Comparison of ENCODE assay signal across 8 cellular contexts in the genomic region with DNA sequence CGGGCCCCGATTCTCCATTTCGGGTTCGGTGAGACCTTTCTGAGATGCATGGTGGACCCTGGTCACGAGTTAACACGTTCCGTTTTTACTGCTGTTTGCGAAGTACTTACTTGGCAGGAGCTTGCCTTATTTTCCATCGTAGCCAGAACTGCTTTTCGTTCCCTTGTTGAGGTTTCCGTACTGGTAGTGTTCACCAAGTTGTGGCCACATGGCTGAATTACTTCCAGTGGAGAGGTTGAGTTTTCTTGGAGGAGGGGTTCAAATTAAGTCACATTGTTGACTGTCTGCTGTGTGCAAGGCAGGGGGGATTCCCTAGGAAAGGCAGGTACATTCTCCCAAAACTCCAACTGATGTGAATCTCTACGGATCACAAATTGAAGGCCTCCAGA. TPM values are rescaled to one million over a fixed set of nuclear protein-coding genes. Genes with fewer than 3 reads are reported as not detected.
A peak's percentile ranks its signal among the peaks of the same experiment; 100 is the strongest.
DNase-seq lines count a peak whose midpoint lies in the region; ATAC-seq and TF ChIP-seq lines count a peak whose summit lies in the region.

No MANE protein-coding gene starts in this region.

- peaks cover 2% of the 10 kb centered on the region for H3K36me3 Mint-ChIP-seq in activated naive CD4-positive, alpha-beta T cell treated with anti-CD3 and anti-CD28 coated beads for 36 hours (ENCODE audit: low read depth)

- CTCF ChIA-PET in activated naive CD4-positive, alpha-beta T cell treated with anti-CD3 and anti-CD28 coated beads for 36 hours (lab: Charles Lee), result interaction anchor here (0.6 to 11.0 kb wide), 5 partner anchors 11 to 284 kb away, joined by 3 to 181 read pairs (median 5); no protein-coding TSS in a partner anchor

- H3K4me1 Mint-ChIP-seq in activated naive CD4-positive, alpha-beta T cell treated with anti-CD3 and anti-CD28 coated beads for 36 hours (ENCODE audit: low read depth), result peaks cover 50% of the 10 kb centered on the region

- no peak for DNase-seq in activated naive CD4-positive, alpha-beta T cell treated with anti-CD3 and anti-CD28 coated beads for 36 hours
- no peak for DNase-seq in activated naive CD4-positive, alpha-beta T cell (lab: John Stamatoyannopoulos, UW)
- DNase-seq in brain microvascular endothelial cell (no peak), lung (ENCODE audit: low spot score) (no peak), upper lobe of left lung (no peak), dedifferentiated amniotic fluid mesenchymal stem cell (ENCODE audit: extremely low spot score) (no peak), AG20443 (ENCODE audit: low spot score) (no peak)
- DNase-seq in activated CD8-positive, alpha-beta memory T cell treated with anti-CD3 and anti-CD28 coated beads, Interleukin-2, amount 50 U/mL, for 48 hours, result no peak

- H3K4me1 ChIP-seq in lung (ENCODE audit: control insufficient read depth in 2 of 2, insufficient read depth in 2 of 2, low read length in 2 of 2) (peaks cover 2 to 12% of the 10 kb centered on the region in 2 donors), upper lobe of left lung (peaks cover 20 to 41% (median 22%) of the 10 kb centered on the region in 4 donors)

- TF ChIP-seq EP300 in upper lobe of left lung (IDR thresholded peaks at IDR 0.05), result no peak

- TF ChIP-seq CTCF in brain microvascular endothelial cell (IDR thresholded peaks at IDR 0.05; ENCODE audit: low read depth, low read length, missing control alignments) (no peak), lung (IDR thresholded peaks at IDR 0.05; ENCODE audit: control extremely low read depth, extremely low read depth) (no peak), upper lobe of left lung (IDR thresholded peaks at IDR 0.05) (peak in 1 of 6 experiments; percentile 5)

- ATAC-seq in lung (ENCODE audit: insufficient read depth, low FRiP score) (no peak), upper lobe of left lung (ENCODE audit: low FRiP score in 2 of 2) (peak in 1 of 2 donors; percentile 1)

- H3K36me3 ChIP-seq in brain microvascular endothelial cell (replicated peaks) (no peaks in the 10 kb centered on the region), lung (ENCODE audit: control insufficient read depth in 2 of 2, insufficient read depth in 2 of 2, low read length in 2 of 2) (no peaks in the 10 kb centered on the region), upper lobe of left lung (no peaks in the 10 kb centered on the region)

- no peaks in the 10 kb centered on the region for H3K27me3 Mint-ChIP-seq in activated naive CD4-positive, alpha-beta T cell treated with anti-CD3 and anti-CD28 coated beads for 36 hours (ENCODE audit: low read depth)

- peak overlapping the region; percentile 96 for H3K4me3 Mint-ChIP-seq in activated naive CD4-positive, alpha-beta T cell treated with anti-CD3 and anti-CD28 coated beads for 36 hours

- peak overlapping the region; percentile 97 for H3K27ac Mint-ChIP-seq in activated naive CD4-positive, alpha-beta T cell treated with anti-CD3 and anti-CD28 coated beads for 36 hours

- H3K27me3 ChIP-seq in brain microvascular endothelial cell (replicated peaks), result no peaks in the 10 kb centered on the region
- no peaks in the 10 kb centered on the region for H3K27me3 ChIP-seq in lung (ENCODE audit: control insufficient read depth, insufficient read depth)
- H3K27me3 ChIP-seq in upper lobe of left lung, result no peaks in the 10 kb centered on the region

- H3K9me3 ChIP-seq in lung (ENCODE audit: control insufficient read depth in 2 of 2, insufficient read depth in 1 of 2, low read length in 1 of 2), result no peaks in the 10 kb centered on the region
- H3K9me3 ChIP-seq in upper lobe of left lung, result no peaks in the 10 kb centered on the region

- intact Hi-C loops in activated naive CD4-positive, alpha-beta T cell treated with anti-CD3 and anti-CD28 coated beads for 36 hours (cut with micrococcal nuclease), result loop anchor here (1.0 to 5.0 kb wide), 8 partner anchors 10 to 651 kb away; a partner anchor contains a TSS

- H3K9me3 Mint-ChIP-seq in activated naive CD4-positive, alpha-beta T cell treated with anti-CD3 and anti-CD28 coated beads for 36 hours, result no peaks in the 10 kb centered on the region

- H3K4me3 ChIP-seq in brain microvascular endothelial cell (ENCODE audit: low read depth, low read length) (peak overlapping the region; percentile 55), lung (peak overlapping the region; percentile 41), upper lobe of left lung (peak overlapping the region in 3 of 4 donors; percentile 65 to 72 (median 70))

- in situ Hi-C loops in brain microvascular endothelial cell (cut with HindIII; ENCODE audit: low pct_ligation_motif_present, low sequenced_read_pairs), result no loop called here

- H3K27ac ChIP-seq in brain microvascular endothelial cell, result no peak overlapping the region
- peak overlapping the region; percentile 78 to 83 for H3K27ac ChIP-seq in lung (ENCODE audit: low read depth in 1 of 2, low read length in 1 of 2)
- peak overlapping the region; percentile 81 to 97 (median 90) for H3K27ac ChIP-seq in upper lobe of left lung

- 3 to 4% methylated on average over 12 of the region's 12 CpGs for WGBS in lung, 2 donors
- 4 to 8% methylated on average over 8 to 12 of the region's 12 CpGs for WGBS in upper lobe of left lung, 2 donors

- peak in 3 of 4 donors; percentile 20 to 62 (median 49) for TF ChIP-seq POLR2A in upper lobe of left lung (IDR thresholded peaks at IDR 0.05)

RNA-seq across cellular contexts. Expression of a gene that starts 4.0 kb away (rescaled TPM):
- 10 to 100 TPM; 24.4 to 27.5 TPM for total RNA-seq in activated naive CD4-positive, alpha-beta T cell treated with anti-CD3 and anti-CD28 coated beads for 36 hours
- total RNA-seq in lung (10 to 100 TPM; 20.1 to 55.8 TPM), upper lobe of left lung (10 to 100 TPM; 27.7 to 90.1 (median 45.2) TPM)
- polyA plus RNA-seq in lung, result 10 to 100 TPM; 11.2 to 17.3 TPM
